In the genomic region with DNA sequence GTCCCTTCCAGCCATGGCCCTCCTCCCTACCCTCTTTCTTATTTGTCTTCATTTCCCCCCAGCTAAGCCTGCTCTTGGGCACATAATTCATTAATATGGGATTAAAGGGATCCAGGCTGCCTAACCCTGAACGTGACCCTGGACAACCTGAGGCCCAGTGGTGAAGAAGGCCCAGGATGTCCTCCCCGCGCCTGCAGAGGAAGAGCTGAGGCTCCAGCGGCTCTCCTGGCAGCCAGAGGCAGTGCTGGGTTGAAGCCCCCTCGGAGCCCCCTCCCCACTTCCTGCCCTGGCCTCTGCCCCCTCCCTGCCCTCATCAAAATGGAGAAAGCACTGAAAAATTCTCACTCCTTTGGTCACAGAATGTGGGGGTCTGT, we compare ENCODE assay signal across 2 cellular contexts.
TF ChIP-seq lines count a peak whose summit lies in the region.

No MANE protein-coding gene starts in this region.

TF ChIP-seq in K562, 482 proteins besides CTCF, POLR2A, EP300 and RAD21 (continued from another document):
- TF ChIP-seq ZBTB7A (IDR thresholded peaks at IDR 0.05; ENCODE audit: borderline replicate concordance, control insufficient read depth, low read depth, low read length), result 0 out of 2 replicates have a peak, but pooled peaks have one; percentile 16

TF ChIP-seq in neural cell, 6 proteins besides CTCF, POLR2A, EP300 and RAD21 (continued from another document):
- TF ChIP-seq, protein P1, sequence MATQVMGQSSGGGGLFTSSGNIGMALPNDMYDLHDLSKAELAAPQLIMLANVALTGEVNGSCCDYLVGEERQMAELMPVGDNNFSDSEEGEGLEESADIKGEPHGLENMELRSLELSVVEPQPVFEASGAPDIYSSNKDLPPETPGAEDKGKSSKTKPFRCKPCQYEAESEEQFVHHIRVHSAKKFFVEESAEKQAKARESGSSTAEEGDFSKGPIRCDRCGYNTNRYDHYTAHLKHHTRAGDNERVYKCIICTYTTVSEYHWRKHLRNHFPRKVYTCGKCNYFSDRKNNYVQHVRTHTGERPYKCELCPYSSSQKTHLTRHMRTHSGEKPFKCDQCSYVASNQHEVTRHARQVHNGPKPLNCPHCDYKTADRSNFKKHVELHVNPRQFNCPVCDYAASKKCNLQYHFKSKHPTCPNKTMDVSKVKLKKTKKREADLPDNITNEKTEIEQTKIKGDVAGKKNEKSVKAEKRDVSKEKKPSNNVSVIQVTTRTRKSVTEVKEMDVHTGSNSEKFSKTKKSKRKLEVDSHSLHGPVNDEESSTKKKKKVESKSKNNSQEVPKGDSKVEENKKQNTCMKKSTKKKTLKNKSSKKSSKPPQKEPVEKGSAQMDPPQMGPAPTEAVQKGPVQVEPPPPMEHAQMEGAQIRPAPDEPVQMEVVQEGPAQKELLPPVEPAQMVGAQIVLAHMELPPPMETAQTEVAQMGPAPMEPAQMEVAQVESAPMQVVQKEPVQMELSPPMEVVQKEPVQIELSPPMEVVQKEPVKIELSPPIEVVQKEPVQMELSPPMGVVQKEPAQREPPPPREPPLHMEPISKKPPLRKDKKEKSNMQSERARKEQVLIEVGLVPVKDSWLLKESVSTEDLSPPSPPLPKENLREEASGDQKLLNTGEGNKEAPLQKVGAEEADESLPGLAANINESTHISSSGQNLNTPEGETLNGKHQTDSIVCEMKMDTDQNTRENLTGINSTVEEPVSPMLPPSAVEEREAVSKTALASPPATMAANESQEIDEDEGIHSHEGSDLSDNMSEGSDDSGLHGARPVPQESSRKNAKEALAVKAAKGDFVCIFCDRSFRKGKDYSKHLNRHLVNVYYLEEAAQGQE (IDR thresholded peaks at IDR 0.05; ENCODE audit: borderline replicate concordance), result no peak
- TF ChIP-seq MXI1 (conservative IDR thresholded peaks at IDR 0.05; ENCODE audit: poor library complexity, severe bottlenecking) (no peak), POLR2AphosphoS5 (IDR thresholded peaks at IDR 0.05) (no peak), TAF1 (IDR thresholded peaks at IDR 0.05; ENCODE audit: low read depth) (no peak)
